Comparison of ENCODE assay signal across 25 cellular contexts in the genomic region with DNA sequence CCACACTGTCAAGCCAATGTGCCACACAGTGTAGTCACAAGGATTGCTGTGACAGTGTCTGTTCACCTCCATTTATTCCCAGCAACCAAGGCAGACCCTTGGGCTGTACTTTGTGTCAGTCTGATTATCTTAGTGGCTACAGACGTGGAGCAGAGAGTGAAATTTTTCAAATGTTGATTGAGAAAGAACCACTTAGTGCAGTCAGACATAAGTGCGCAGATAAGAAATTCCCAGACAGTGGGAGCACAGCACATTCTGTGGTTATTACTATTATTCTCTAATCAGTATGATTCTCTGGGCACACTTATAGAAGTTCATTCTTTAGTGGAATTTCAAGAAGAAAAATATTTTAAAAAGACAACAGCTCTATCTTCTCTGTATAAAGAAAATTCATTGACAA.
"Had no signal": no experiment of that assay in that cellular context is flagged by ENCODE, and none has a peak within 500 bp of the region (broad histone marks: within the 10 kb centered on the region; RNA-seq: fewer than 3 reads in every experiment).

No MANE protein-coding gene starts in this region.

- H3K27ac ChIP-seq: HL-60, KMS-11, SJSA1, SK-N-MC had no signal

- H3K36me3 ChIP-seq: SJSA1 had no signal

- H3K4me3 Mint-ChIP-seq: IgD-negative memory B cell had no signal

- FAIRE-seq: HTR-8/SVneo, K562, RCC 7860 had no signal

- H3K27me3 Mint-ChIP-seq: IgD-negative memory B cell had no signal

- ATAC-seq: K562 had no signal

- H3K4me1 Mint-ChIP-seq: IgD-negative memory B cell had no signal

- H3K9me3 ChIP-seq: SJSA1 had no signal

- H3K4me3 ChIP-seq: K562, SJSA1, SK-N-MC had no signal

- H3K4me1 ChIP-seq: SJSA1 had no signal

- H3K4me2 ChIP-seq: KMS-11 had no signal

- H3K9ac ChIP-seq: KMS-11 had no signal

- H3K27ac Mint-ChIP-seq: IgD-negative memory B cell had no signal

- DNase-seq: Kasumi-1, MM.1S, NCI-H1092 treated with DMSO at 0.1 percent for 48 hours, NCI-H1436, NCI-H187, NCI-H2029, NCI-H2081 treated with DMSO at 0.1 percent for 48 hours, NCI-H2171, NCI-H226, NCI-H446, NCI-H510A, NCI-H524 treated with DMSO at 0.1 percent for 48 hours, NCI-H69, NCI-H774, Right ventricle myocardium superior, RPMI8226, SIG-M5 had no signal
